ENCODE assay signal across 38 cellular contexts in the genomic region with DNA sequence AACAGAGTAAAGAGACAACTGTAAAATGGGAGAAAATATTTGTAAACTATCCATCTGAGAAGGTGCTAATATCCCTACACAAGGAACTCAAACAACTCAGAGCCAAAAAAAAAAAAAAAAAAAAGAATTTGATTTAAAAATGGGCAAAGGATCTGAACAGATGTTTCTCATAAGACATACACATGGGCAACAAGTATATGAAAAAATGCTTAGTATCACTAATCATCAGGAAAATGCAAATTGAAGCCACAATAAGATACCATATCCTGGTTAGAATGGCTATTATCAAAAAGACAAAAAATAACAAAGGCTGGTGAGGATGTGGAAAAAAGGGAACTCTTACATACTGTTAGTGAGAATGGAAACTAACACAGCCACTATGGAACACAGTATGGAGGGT.
"Had no signal": no experiment of that assay in that cellular context is flagged by ENCODE, and none has a peak within 500 bp of the region (broad histone marks: within the 10 kb centered on the region; RNA-seq: fewer than 3 reads in every experiment).

No MANE protein-coding gene starts in this region.

- H3K27ac ChIP-seq: adrenal gland, RWPE1, VCaP had no signal

- H3K4me1 Mint-ChIP-seq: activated B cell treated with CpG ODN at 0.5 μM for 24 hours, T-helper 17 cell had no signal

- H3K27ac Mint-ChIP-seq: activated B cell treated with CpG ODN at 0.5 μM for 24 hours; activated CD4-positive, alpha-beta memory T cell treated with anti-CD3 and anti-CD28 coated beads for 36 hours; activated CD8-positive, alpha-beta memory T cell treated with anti-CD3 and anti-CD28 coated beads, Interleukin-2, amount 10 ng/mL, durations not matched to agents 7 days and 5 days; brain; T-cell; T-helper 17 cell had no signal

- H3K4me1 ChIP-seq: adrenal gland had no signal

- H3K4me3 Mint-ChIP-seq: activated B cell treated with CpG ODN at 0.5 μM for 24 hours; activated CD4-positive, alpha-beta memory T cell treated with anti-CD3 and anti-CD28 coated beads for 36 hours; activated CD8-positive, alpha-beta memory T cell treated with anti-CD3 and anti-CD28 coated beads, Interleukin-2, amount 10 ng/mL, durations not matched to agents 7 days and 5 days; brain; T-cell; T-helper 17 cell had no signal

- H3K27me3 ChIP-seq: adrenal gland had no signal

- H3K9me3 Mint-ChIP-seq: activated B cell treated with CpG ODN at 0.5 μM for 24 hours; activated CD4-positive, alpha-beta memory T cell treated with anti-CD3 and anti-CD28 coated beads for 36 hours; brain; T-cell had no signal

- H3K9me3 ChIP-seq: adrenal gland had no signal

- DNase-seq: activated B cell treated with CpG ODN at 0.5 μM for 24 hours; activated CD4-positive, alpha-beta memory T cell treated with anti-CD3 and anti-CD28 coated beads for 36 hours; activated CD4-positive, alpha-beta T cell treated with anti-CD3 and anti-CD28 coated beads for 4 hours; activated CD4-positive, alpha-beta T cell treated with anti-CD3 and anti-CD28 coated beads, Interleukin-2, amount 50 U/mL, for 1 hour; activated CD4-positive, CD25-positive, alpha-beta regulatory T cell treated with anti-CD3 and anti-CD28 coated beads, Interleukin-2, amount 50 U/mL, for 72 hours; activated CD8-positive, alpha-beta memory T cell treated with anti-CD3 and anti-CD28 coated beads for 24 hours; activated CD8-positive, alpha-beta memory T cell treated with anti-CD3 and anti-CD28 coated beads, Interleukin-2, amount 10 ng/mL, durations not matched to agents 7 days and 5 days; activated CD8-positive, alpha-beta memory T cell treated with anti-CD3 and anti-CD28 coated beads, Interleukin-2, amount 50 U/mL, for 48 hours; activated effector memory CD4-positive, alpha-beta T cell treated with Interleukin-2 at 50 U/mL for 16 hours; activated naive CD4-positive, alpha-beta T cell; activated naive CD4-positive, alpha-beta T cell treated with anti-CD3 and anti-CD28 coated beads, Interleukin-2, amount 50 U/mL, for 16 hours; activated T-cell treated with anti-CD3 and anti-CD28 coated beads, Interleukin-2, amount 50 U/mL, for 48 hours; adrenal gland; caudate nucleus; cerebellar nuclear complex; Kasumi-1; KG1; MM.1S; MV-4-11; NCI-H1092; NCI-H1436 treated with DMSO at 0.1 percent for 48 hours; NCI-H1694 treated with DMSO at 0.1 percent for 48 hours; NCI-H2029; NCI-H345; NCI-H510A; NCI-H526; NCI-H748 treated with DMSO at 0.1 percent for 48 hours; NK-92 treated with Interleukin-12 subunit alpha and Interleukin-12 subunit beta, amount 100 ng/mL, for 24 hours; PC-3; SIG-M5; T-cell; T-helper 17 cell had no signal

- H3K4me3 ChIP-seq: adrenal gland had no signal

- H3K27me3 Mint-ChIP-seq: activated CD4-positive, alpha-beta memory T cell treated with anti-CD3 and anti-CD28 coated beads for 36 hours had no signal

- FAIRE-seq: bronchial epithelial cell, RCC 7860 had no signal

- ATAC-seq: activated CD8-positive, alpha-beta memory T cell treated with anti-CD3 and anti-CD28 coated beads, Interleukin-2, amount 10 ng/mL, durations not matched to agents 7 days and 5 days; PC-3; Right ventricle myocardium inferior; T-cell; T-helper 17 cell had no signal

- H3K36me3 ChIP-seq: adrenal gland had no signal
